8 cellular contexts compared by ENCODE assay signal in genomic region chr12:15788266-15789214, GRCh38. TPM values are rescaled to one million over a fixed set of nuclear protein-coding genes. Genes with fewer than 3 reads are reported as not detected.
DNase-seq lines count a peak whose midpoint lies in the region; ATAC-seq and TF ChIP-seq lines count a peak whose summit lies in the region.

No MANE protein-coding gene starts in this region.

- WGBS in heart right ventricle, 2 donors = 1% methylated on average over 63 of the region's 63 CpGs
- WGBS in ovary, 3 donors = 0 to 1% (median 0%) methylated on average over 63 of the region's 63 CpGs

- H3K27me3 Mint-ChIP-seq in activated naive CD8-positive, alpha-beta T cell treated with anti-CD3 and anti-CD28 coated beads, Interleukin-2, amount 10 ng/mL, durations not matched to agents 7 days and 5 days = peaks cover 54% of the 10 kb centered on the region

- POLR2A ChIA-PET in activated naive CD8-positive, alpha-beta T cell treated with anti-CD3 and anti-CD28 coated beads, Interleukin-2, amount 10 ng/mL, durations not matched to agents 7 days and 5 days (lab: Charles Lee) = interaction anchor here (0.7 to 1.5 kb wide), 4 partner anchors 122 to 226 kb away, joined by 3 to 5 read pairs (median 3); partner anchors contain the start of gene DERA

- TF ChIP-seq CTCF in BE2C (IDR thresholded peaks at IDR 0.05; ENCODE audit: low read depth, low read length) (no peak), heart right ventricle (IDR thresholded peaks at IDR 0.05) (no peak), ovary (IDR thresholded peaks at IDR 0.05) (peak in 1 of 3 donors; percentile 13)

- H3K27ac ChIP-seq in heart right ventricle = peak overlapping the region; percentile 83 to 93 (median 88)
- peak overlapping the region; percentile 58 to 82 for H3K27ac ChIP-seq in ovary

- H3K4me3 ChIP-seq in BE2C (ENCODE audit: low read depth, low read length) = peak overlapping the region; percentile 40
- H3K4me3 ChIP-seq in heart right ventricle = peak overlapping the region; percentile 62 to 90 (median 84)
- H3K4me3 ChIP-seq in ovary = peak overlapping the region; percentile 93

- DNase-seq in BE2C (no peak), NCI-H510A treated with DMSO at 0.1 percent for 48 hours (lab: John Stamatoyannopoulos, UW) (peak; percentile 63), heart right ventricle (peak in 1 of 2 donors; percentile 16), ovary (peak in 4 of 5 donors; percentile 43 to 66 (median 60)), DMS114 treated with DMSO at 0.1 percent for 48 hours (lab: John Stamatoyannopoulos, UW; ENCODE audit: unreplicated experiment) (no peak)
- DNase-seq in activated naive CD8-positive, alpha-beta T cell treated with anti-CD3 and anti-CD28 coated beads, Interleukin-2, amount 10 ng/mL, durations not matched to agents 7 days and 5 days = no peak

- H3K9me3 Mint-ChIP-seq in activated naive CD8-positive, alpha-beta T cell treated with anti-CD3 and anti-CD28 coated beads, Interleukin-2, amount 10 ng/mL, durations not matched to agents 7 days and 5 days = no peaks in the 10 kb centered on the region

- intact Hi-C loops in heart right ventricle (cut with DNase I) (loop anchor here in 7 of 10 donors (5.0 to 10.0 kb wide), 5 partner anchors 59 to 196 kb away; no protein-coding TSS in a partner anchor), ovary (cut with DNase I) (loop anchor here in 1 of 4 donors (5.0 to 10.0 kb wide), 2 partner anchors 96 to 154 kb away; no protein-coding TSS in a partner anchor)

- H3K4me1 ChIP-seq in BE2C (no peaks in the 10 kb centered on the region), heart right ventricle (peaks cover 0 to 28% (median 7%) of the 10 kb centered on the region in 9 donors), ovary (ENCODE audit: insufficient read depth) (no peaks in the 10 kb centered on the region)

- ATAC-seq in GM18909 (IDR thresholded peaks at IDR 0.05; ENCODE audit: poor library complexity, unreplicated experiment) (peak; percentile 37), HG03103 (IDR thresholded peaks at IDR 0.05; ENCODE audit: low read depth, unreplicated experiment) (peak; percentile 29), heart right ventricle (peak; percentile 16 to 69 (median 48))
- peak; percentile 31 for ATAC-seq in activated naive CD8-positive, alpha-beta T cell treated with anti-CD3 and anti-CD28 coated beads, Interleukin-2, amount 10 ng/mL, durations not matched to agents 7 days and 5 days (ENCODE audit: low read depth)

- no peaks in the 10 kb centered on the region for H3K36me3 Mint-ChIP-seq in activated naive CD8-positive, alpha-beta T cell treated with anti-CD3 and anti-CD28 coated beads, Interleukin-2, amount 10 ng/mL, durations not matched to agents 7 days and 5 days

- peak overlapping the region; percentile 10 for H3K27ac Mint-ChIP-seq in activated naive CD8-positive, alpha-beta T cell treated with anti-CD3 and anti-CD28 coated beads, Interleukin-2, amount 10 ng/mL, durations not matched to agents 7 days and 5 days

- H3K9me3 ChIP-seq in BE2C (no peaks in the 10 kb centered on the region; the same call in 1 of the 2 replicates), heart right ventricle (peaks cover 0 to 5% (median 0%) of the 10 kb centered on the region in 11 donors), ovary (no peaks in the 10 kb centered on the region)

- peaks cover 12% of the 10 kb centered on the region for H3K4me1 Mint-ChIP-seq in activated naive CD8-positive, alpha-beta T cell treated with anti-CD3 and anti-CD28 coated beads, Interleukin-2, amount 10 ng/mL, durations not matched to agents 7 days and 5 days

- H3K27me3 ChIP-seq in BE2C (peaks cover 66% of the 10 kb centered on the region), heart right ventricle (peaks cover 0 to 27% (median 0%) of the 10 kb centered on the region in 7 donors), ovary (no peaks in the 10 kb centered on the region)

- no peak for TF ChIP-seq EP300 in ovary (IDR thresholded peaks at IDR 0.05)

- no peaks in the 10 kb centered on the region for H3K36me3 ChIP-seq in BE2C
- no peaks in the 10 kb centered on the region for H3K36me3 ChIP-seq in heart right ventricle
- H3K36me3 ChIP-seq in ovary = no peaks in the 10 kb centered on the region

- H3K4me3 Mint-ChIP-seq in activated naive CD8-positive, alpha-beta T cell treated with anti-CD3 and anti-CD28 coated beads, Interleukin-2, amount 10 ng/mL, durations not matched to agents 7 days and 5 days = peak overlapping the region; percentile 93

- no peak for TF ChIP-seq POLR2A in ovary (IDR thresholded peaks at IDR 0.05)

RNA-seq across cellular contexts. Expression of gene EPS8, which starts 0.6 kb away (rescaled TPM):
- polyA plus RNA-seq in BE2C (2012; ENCODE audit: insufficient read depth, insufficient read length, low read depth) = 0.54 TPM
- total RNA-seq in activated naive CD8-positive, alpha-beta T cell treated with anti-CD3 and anti-CD28 coated beads, Interleukin-2, amount 10 ng/mL, durations not matched to agents 7 days and 5 days = 1 to 10 TPM; 1.6 to 3.4 TPM
- total RNA-seq in heart right ventricle = 10 to 100 TPM in 7 of 10 donors, 1 to 10 TPM in 3; 7.7 to 38.6 (median 14.0) TPM
- polyA plus RNA-seq in heart right ventricle = 10 to 100 TPM; 16.3 to 34.5 TPM
- 10 to 100 TPM; 56.2 to 94.9 (median 77.4) TPM for total RNA-seq in ovary
- polyA plus RNA-seq in ovary = 10 to 100 TPM; 58.2 to 87.4 TPM

Comparison
In these comparisons a context has a peak if more than half of its experiments do, and no peak if none do; other contexts are left out.
1. DNase-seq: peak in NCI-H510A treated with DMSO at 0.1 percent for 48 hours (single experiment) and ovary (4 of 5); none in BE2C (single experiment), activated naive CD8-positive, alpha-beta T cell treated with anti-CD3 and anti-CD28 coated beads, Interleukin-2, amount 10 ng/mL, durations not matched to agents 7 days and 5 days (single experiment) and DMS114 treated with DMSO at 0.1 percent for 48 hours (single experiment).
2. H3K4me3 ChIP-seq: peak in every context shown above with its lines; median percentile 93 in ovary; 84 in heart right ventricle; 40 in BE2C.
3. Peak in every context shown above with its lines, with median percentiles within 50 percentile points of each other: ATAC-seq.